18 cellular contexts compared by ENCODE assay signal in the genomic region with DNA sequence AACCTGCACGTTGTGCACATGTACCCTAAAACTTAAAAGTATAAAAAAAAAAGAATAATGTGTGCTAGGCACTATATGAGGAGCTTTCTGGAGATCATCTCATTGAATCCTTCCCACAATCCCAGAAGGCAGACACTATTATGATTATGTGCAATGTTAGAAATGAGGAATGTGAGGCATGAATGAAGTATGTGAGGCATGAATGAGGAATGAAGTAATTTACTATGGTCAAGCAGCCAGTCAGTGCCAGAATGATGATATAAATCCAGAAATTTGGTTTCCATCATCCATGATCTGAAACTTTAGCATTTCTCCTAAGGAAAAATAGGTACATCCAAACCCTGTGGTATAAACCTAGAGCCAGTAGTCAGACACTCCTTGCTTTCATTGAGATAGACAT. TPM values are rescaled to one million over a fixed set of nuclear protein-coding genes. Genes with fewer than 3 reads are reported as not detected.
DNase-seq lines count a peak whose midpoint lies in the region; ATAC-seq and TF ChIP-seq lines count a peak whose summit lies in the region.
"Had no signal": no experiment of that assay in that cellular context is flagged by ENCODE, and none has a peak within 500 bp of the region (broad histone marks: within the 10 kb centered on the region; RNA-seq: fewer than 3 reads in every experiment).

No MANE protein-coding gene starts in this region.

- DNase-seq in Caki2 (ENCODE audit: low read depth) (peak; percentile 5), LHCN-M2 (ENCODE audit: low read depth) (peak; percentile 55), epithelial cell of esophagus (ENCODE audit: low read depth) (peak; percentile 6), osteoblast (ENCODE audit: insufficient read length, low spot score, missing footprints) (peak; percentile 68), sciatic nerve (ENCODE audit: low spot score) (no peak), NCI-H526 treated with DMSO at 0.1 percent for 48 hours (lab: John Stamatoyannopoulos, UW) (no peak), NCI-H82 treated with DMSO at 0.1 percent for 48 hours (lab: John Stamatoyannopoulos, UW; ENCODE audit: unreplicated experiment) (no peak)
- DNase-seq: activated CD8-positive, alpha-beta T cell treated with anti-CD3 and anti-CD28 coated beads, Interleukin-2, amount 10 ng/mL, durations not matched to agents 7 days and 5 days; activated naive CD8-positive, alpha-beta T cell treated with anti-CD3 and anti-CD28 coated beads, Interleukin-2, amount 10 ng/mL, durations not matched to agents 7 days and 5 days; DMS153; heart right ventricle; midbrain; NCI-H2227 treated with DMSO at 0.1 percent for 48 hours; T-helper 17 cell; thyroid gland had no signal

- in situ Hi-C loops in Caki2 (cut with HindIII; ENCODE audit: low pct_unique_long_range_greater_than_20kb, low sequenced_read_pairs) = no loop called here

- peaks cover 3% of the 10 kb centered on the region for H3K9me3 ChIP-seq in osteoblast (ENCODE audit: low read depth, low read length)
- H3K9me3 ChIP-seq: thyroid gland had no signal

- peak overlapping the region; percentile 70 for H3K27ac ChIP-seq in osteoblast (ENCODE audit: low read depth, low read length)
- H3K27ac ChIP-seq: heart right ventricle, HL-60, thyroid gland had no signal

- no peaks in the 10 kb centered on the region for H3K79me2 ChIP-seq in osteoblast (ENCODE audit: insufficient read depth, low read length)

- H3K27me3 ChIP-seq in osteoblast (ENCODE audit: insufficient read depth, low read length) = no peaks in the 10 kb centered on the region
- H3K27me3 ChIP-seq: heart right ventricle, thyroid gland had no signal

- H3K4me3 ChIP-seq in epithelial cell of esophagus (ENCODE audit: low read length) = no peak overlapping the region
- H3K4me3 ChIP-seq in osteoblast (ENCODE audit: insufficient read depth, low read length) = no peak overlapping the region
- H3K4me3 ChIP-seq: heart right ventricle, thyroid gland had no signal

- peak overlapping the region; percentile 52 for H3K4me2 ChIP-seq in osteoblast (ENCODE audit: insufficient read depth, low read length)

- no peak for ATAC-seq in sciatic nerve
- no peak for ATAC-seq in GM18858 (IDR thresholded peaks at IDR 0.05; ENCODE audit: unreplicated experiment)
- ATAC-seq: activated CD8-positive, alpha-beta T cell treated with anti-CD3 and anti-CD28 coated beads, Interleukin-2, amount 10 ng/mL, durations not matched to agents 7 days and 5 days; heart right ventricle; T-helper 17 cell had no signal

- no peak overlapping the region for H2AFZ ChIP-seq in osteoblast (ENCODE audit: low read length)

- no peak for TF ChIP-seq CTCF in epithelial cell of esophagus (IDR thresholded peaks at IDR 0.05; ENCODE audit: insufficient read depth, low read depth, low read length, missing control alignments)
- no peak for TF ChIP-seq CTCF in osteoblast (IDR thresholded peaks at IDR 0.05; ENCODE audit: extremely low read depth, low read depth, low read length)

- no peaks in the 10 kb centered on the region for H3K36me3 ChIP-seq in osteoblast (ENCODE audit: insufficient read depth, low read length)
- H3K36me3 ChIP-seq: heart right ventricle, thyroid gland had no signal

- intact Hi-C loops in sciatic nerve (cut with DNase I) = no loop called here

- no peaks in the 10 kb centered on the region for H4K20me1 ChIP-seq in osteoblast (ENCODE audit: insufficient read depth, low read length)

- H3K4me1 ChIP-seq in osteoblast (ENCODE audit: insufficient read depth, low read length) = peaks cover 33% of the 10 kb centered on the region
- H3K4me1 ChIP-seq: heart right ventricle, thyroid gland had no signal

RNA-seq across cellular contexts. Expression of a gene that starts 42.0 kb away (rescaled TPM):
- total RNA-seq in Caki2 (2014; rRNA removed; shearing (Covaris generic); ENCODE audit: low replicate concordance) = 0.41 and 7.2 TPM in 2 replicates
- total RNA-seq in LHCN-M2 (2014; rRNA removed) (0.26 and 0.29 TPM in 2 replicates), osteoblast (1.8 and 2.1 TPM in 2 replicates), sciatic nerve (2.9 TPM)
- polyA plus RNA-seq in LHCN-M2 (2012) = 0.66 TPM
- total RNA-seq: activated naive CD8-positive, alpha-beta T cell treated with anti-CD3 and anti-CD28 coated beads, Interleukin-2, amount 10 ng/mL, durations not matched to agents 7 days and 5 days; T-helper 17 cell had no signal
- polyA plus RNA-seq: CD14-positive monocyte had no signal

RNA-seq across cellular contexts. Expression of a gene that starts 42.2 kb away (rescaled TPM):
- 7.9 and 15.1 TPM in 2 replicates for total RNA-seq in Caki2 (2014; rRNA removed; shearing (Covaris generic); ENCODE audit: low replicate concordance)
- 18.9 and 25.6 TPM in 2 replicates for total RNA-seq in LHCN-M2 (2014; rRNA removed)
- polyA plus RNA-seq in LHCN-M2 (2012) = 34.9 TPM
- total RNA-seq in osteoblast = 47.4 and 54.5 TPM in 2 replicates
- 117 TPM for total RNA-seq in sciatic nerve

Comparison
In these comparisons a context has a peak if more than half of its experiments do, and no peak if none do; other contexts are left out.
1. DNase-seq: peak in Caki2 (single experiment), LHCN-M2 (single experiment), epithelial cell of esophagus (single experiment) and osteoblast (single experiment); none in sciatic nerve (single experiment), NCI-H526 treated with DMSO at 0.1 percent for 48 hours (single experiment) and NCI-H82 treated with DMSO at 0.1 percent for 48 hours (single experiment).